In genomic region chr17:77408284-77408683, GRCh38 we compare ENCODE assay signal across 8 cellular contexts.
DNase-seq lines count a peak whose midpoint lies in the region; ATAC-seq and TF ChIP-seq lines count a peak whose summit lies in the region.

No MANE protein-coding gene starts in this region.

- H2BK5ac ChIP-seq in mesendoderm (ENCODE audit: low read length) = no peak overlapping the region

- peak overlapping the region; percentile 35 for H3K56ac ChIP-seq in mesendoderm (ENCODE audit: low read length)

- H3K36me3 Mint-ChIP-seq in activated T-cell treated with anti-CD3 and anti-CD28 coated beads, Interleukin-2, amount 50 U/mL, for 24 hours (ENCODE audit: low read depth) = peaks cover 21% of the 10 kb centered on the region

- no peak overlapping the region for H4K8ac ChIP-seq in mesendoderm (ENCODE audit: low read depth, low read length)

- no peak overlapping the region for H4K5ac ChIP-seq in mesendoderm (ENCODE audit: low read length)

- no peak for TF ChIP-seq EP300 in suprapubic skin (IDR thresholded peaks at IDR 0.05)

- H3K9me3 Mint-ChIP-seq in activated T-cell treated with anti-CD3 and anti-CD28 coated beads, Interleukin-2, amount 50 U/mL, for 24 hours = no peaks in the 10 kb centered on the region

- no peaks in the 10 kb centered on the region for H3K9me3 ChIP-seq in adrenal gland (replicated peaks in 1 of 3)
- no peaks in the 10 kb centered on the region for H3K9me3 ChIP-seq in suprapubic skin

- no peak overlapping the region for H3K23ac ChIP-seq in mesendoderm (ENCODE audit: low read length)

- no peak overlapping the region for H3K4me3 Mint-ChIP-seq in activated T-cell treated with anti-CD3 and anti-CD28 coated beads, Interleukin-2, amount 50 U/mL, for 24 hours

- ATAC-seq in HG03108 (IDR thresholded peaks at IDR 0.05; ENCODE audit: unreplicated experiment) = no peak

- no peak overlapping the region for H3K4ac ChIP-seq in mesendoderm (ENCODE audit: low read depth, low read length)

- H3K27me3 ChIP-seq in adrenal gland (no peaks in the 10 kb centered on the region), mesendoderm (ENCODE audit: insufficient read depth, low read length, poor library complexity) (no peaks in the 10 kb centered on the region), suprapubic skin (no peaks in the 10 kb centered on the region)

- peak overlapping the region; percentile 0 for H3K18ac ChIP-seq in mesendoderm (ENCODE audit: low read length)

- H3K79me2 ChIP-seq in mesendoderm (ENCODE audit: control insufficient read depth, insufficient read depth, low read length) = peaks cover 8% of the 10 kb centered on the region

- peak overlapping the region; percentile 76 for H3K27ac Mint-ChIP-seq in activated T-cell treated with anti-CD3 and anti-CD28 coated beads, Interleukin-2, amount 50 U/mL, for 24 hours

- no peaks in the 10 kb centered on the region for H3K27me3 Mint-ChIP-seq in activated T-cell treated with anti-CD3 and anti-CD28 coated beads, Interleukin-2, amount 50 U/mL, for 24 hours

- peaks cover 9 to 71% of the 10 kb centered on the region in 2 donors for H3K4me1 ChIP-seq in adrenal gland (replicated peaks in 1 of 2)
- peaks cover 5% of the 10 kb centered on the region for H3K4me1 ChIP-seq in mesendoderm (ENCODE audit: control insufficient read depth, low read depth, low read length)
- H3K4me1 ChIP-seq in suprapubic skin = peaks cover 84% of the 10 kb centered on the region

- peaks cover 0 to 5% of the 10 kb centered on the region in 2 donors for H3K36me3 ChIP-seq in adrenal gland (replicated peaks in 1 of 2)
- H3K36me3 ChIP-seq in mesendoderm (ENCODE audit: control insufficient read depth, insufficient read depth, low read length) = no peaks in the 10 kb centered on the region
- peaks cover 5% of the 10 kb centered on the region for H3K36me3 ChIP-seq in suprapubic skin

- H3K9ac ChIP-seq in mesendoderm (ENCODE audit: low read length) = no peak overlapping the region

- no peak for TF ChIP-seq POLR2A in adrenal gland (IDR thresholded peaks at IDR 0.05)
- no peak for TF ChIP-seq POLR2A in suprapubic skin (IDR thresholded peaks at IDR 0.05)

- no peak overlapping the region for H3K4me2 ChIP-seq in mesendoderm (ENCODE audit: low read length)

- H2BK15ac ChIP-seq in mesendoderm (replicated peaks; ENCODE audit: low read depth) = no peak overlapping the region

- H3K79me1 ChIP-seq in mesendoderm (ENCODE audit: low read length) = peaks cover 31% of the 10 kb centered on the region

- intact Hi-C loops in adrenal gland (cut with DNase I) = no loop called here

- peaks cover 93% of the 10 kb centered on the region for H3K4me1 Mint-ChIP-seq in activated T-cell treated with anti-CD3 and anti-CD28 coated beads, Interleukin-2, amount 50 U/mL, for 24 hours (ENCODE audit: low read depth)

- TF ChIP-seq CTCF in adrenal gland (IDR thresholded peaks at IDR 0.05) (no peak), suprapubic skin (IDR thresholded peaks at IDR 0.05) (no peak)

- no peak for DNase-seq in activated T-cell treated with anti-CD3 and anti-CD28 coated beads, Interleukin-2, amount 50 U/mL, for 24 hours
- DNase-seq in activated T-cell treated with anti-CD3 and anti-CD28 coated beads, Interleukin-2, amount 50 U/mL, for 48 hours = no peak
- DNase-seq in adrenal gland (no peak), mesendoderm (no peak), suprapubic skin (ENCODE audit: low spot score in 2 of 2) (no peak), UCSD-AML1 (lab: John Stamatoyannopoulos, UW; ENCODE audit: unreplicated experiment) (no peak), NCI-H82 (lab: John Stamatoyannopoulos, UW) (no peak)

- H3K27ac ChIP-seq in adrenal gland (peak overlapping the region in 3 of 5 donors; percentile 37 to 83 (median 44)), mesendoderm (ENCODE audit: low read depth, low read length) (no peak overlapping the region), suprapubic skin (peak overlapping the region; percentile 70)

- 73 to 76% (median 73%) methylated on average over 8 to 9 of the region's 9 CpGs for WGBS in adrenal gland, 4 donors
- no CpG with 5 or more reads among the region's 9 CpGs for WGBS in mesendoderm (ENCODE audit: extremely low coverage, insufficient coverage, low lambda C conversion rate)
- 45% methylated on average over 9 of the region's 9 CpGs for WGBS in suprapubic skin

- H2AK5ac ChIP-seq in mesendoderm (ENCODE audit: low read length) = no peak overlapping the region

- no peak overlapping the region for H2BK120ac ChIP-seq in mesendoderm (ENCODE audit: low read depth, low read length)

- H3K4me3 ChIP-seq in adrenal gland (no peak overlapping the region), mesendoderm (ENCODE audit: low read length) (no peak overlapping the region), suprapubic skin (no peak overlapping the region)
